In the genomic region with DNA sequence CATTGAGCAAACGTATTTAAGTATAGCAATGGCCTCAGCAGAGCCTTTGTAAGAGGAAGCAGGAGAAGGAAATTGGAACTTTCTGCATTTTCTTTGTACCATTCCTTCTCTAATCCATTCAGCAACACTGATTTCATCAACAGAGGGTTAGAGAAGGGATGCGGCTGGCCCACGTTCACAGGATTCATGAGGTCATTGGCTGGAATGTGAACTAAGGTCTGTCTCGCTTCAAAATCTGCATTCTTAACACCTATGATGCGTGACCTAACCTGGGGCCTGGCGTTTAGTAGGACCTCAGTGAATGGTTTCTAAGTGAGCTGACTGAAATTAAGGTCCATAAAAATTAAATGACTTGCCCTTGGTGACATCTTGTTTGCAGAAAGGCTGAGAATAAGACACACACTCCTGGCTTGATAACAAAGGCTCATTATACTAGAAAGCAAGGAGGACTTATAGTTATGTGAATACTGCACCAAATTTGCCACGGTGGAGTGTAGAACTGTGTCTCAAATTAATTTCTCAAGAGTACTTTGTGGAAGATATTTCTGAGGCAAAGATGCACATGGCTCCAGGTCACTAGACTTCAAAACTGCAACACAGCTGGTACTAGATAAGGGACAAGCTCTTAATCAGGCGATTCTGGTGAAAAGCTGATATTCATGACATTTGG, we compare ENCODE assay signal across 20 cellular contexts. TPM values are rescaled to one million over a fixed set of nuclear protein-coding genes. Genes with fewer than 3 reads are reported as not detected.
DNase-seq lines count a peak whose midpoint lies in the region; ATAC-seq and TF ChIP-seq lines count a peak whose summit lies in the region.
"Had no signal": no experiment of that assay in that cellular context is flagged by ENCODE, and none has a peak within 500 bp of the region (broad histone marks: within the 10 kb centered on the region; RNA-seq: fewer than 3 reads in every experiment).

No MANE protein-coding gene starts in this region.

- peak; percentile 84 for DNase-seq in NCI-H226
- peak; percentile 34 to 62 for DNase-seq in cardiac fibroblast (ENCODE audit: low read depth in 2 of 2)
- DNase-seq in left kidney (ENCODE audit: low read depth, low spot score), result peak; percentile 55
- no peak for DNase-seq in activated T-helper 1 cell treated with anti-CD3 and anti-CD28 coated beads, Interleukin-12 subunit alpha, Interleukin-12 subunit beta, Interleukin-2, Interleukin-4 antibody, amounts not matched to agents 30 ng/mL and 10 ng/mL and 1 ng/mL, durations not matched to agents 14 hours and 24 hours and 36 hours (ENCODE audit: low spot score)
- no peak for DNase-seq in endothelial cell (ENCODE audit: low spot score)
- DNase-seq: activated CD4-positive, alpha-beta T cell treated with anti-CD3 and anti-CD28 coated beads for 1 hour; activated CD8-positive, alpha-beta memory T cell treated with anti-CD3 and anti-CD28 coated beads, Interleukin-2, amount 50 U/mL, for 4 hours; activated naive CD4-positive, alpha-beta T cell treated with anti-CD3 and anti-CD28 coated beads, Interleukin-2, amount 10 ng/mL, durations not matched to agents 7 days and 5 days; CD8-positive, alpha-beta memory T cell; head of caudate nucleus; left cardiac atrium; NCI-H187 treated with DMSO at 0.1 percent for 48 hours; NCI-H510A treated with DMSO at 0.1 percent for 48 hours; posterior cingulate gyrus had no signal

- no peaks in the 10 kb centered on the region for H3K4me1 Mint-ChIP-seq in activated T-helper 1 cell treated with anti-CD3 and anti-CD28 coated beads, Interleukin-12 subunit alpha, Interleukin-12 subunit beta, Interleukin-2, Interleukin-4 antibody, amounts not matched to agents 30 ng/mL and 10 ng/mL and 1 ng/mL, durations not matched to agents 14 hours and 24 hours and 36 hours (ENCODE audit: low read depth)
- no peaks in the 10 kb centered on the region for H3K4me1 Mint-ChIP-seq in endothelial cell (ENCODE audit: unreplicated experiment)
- H3K4me1 Mint-ChIP-seq: activated naive CD4-positive, alpha-beta T cell treated with anti-CD3 and anti-CD28 coated beads, Interleukin-2, amount 10 ng/mL, durations not matched to agents 7 days and 5 days; CD8-positive, alpha-beta memory T cell had no signal

- intact Hi-C loops in activated T-helper 1 cell treated with anti-CD3 and anti-CD28 coated beads, Interleukin-12 subunit alpha, Interleukin-12 subunit beta, Interleukin-2, Interleukin-4 antibody, amounts not matched to agents 30 ng/mL and 10 ng/mL and 1 ng/mL, durations not matched to agents 14 hours and 24 hours and 36 hours (cut with micrococcal nuclease), result no loop called here

- H3K79me2 ChIP-seq in ACC112 (ENCODE audit: control insufficient read depth, insufficient read depth, low read length, unreplicated experiment), result no peaks in the 10 kb centered on the region

- no peak overlapping the region for H3K4me3 Mint-ChIP-seq in activated T-helper 1 cell treated with anti-CD3 and anti-CD28 coated beads, Interleukin-12 subunit alpha, Interleukin-12 subunit beta, Interleukin-2, Interleukin-4 antibody, amounts not matched to agents 30 ng/mL and 10 ng/mL and 1 ng/mL, durations not matched to agents 14 hours and 24 hours and 36 hours
- H3K4me3 Mint-ChIP-seq in endothelial cell (ENCODE audit: unreplicated experiment), result no peak overlapping the region
- H3K4me3 Mint-ChIP-seq: activated naive CD4-positive, alpha-beta T cell treated with anti-CD3 and anti-CD28 coated beads, Interleukin-2, amount 10 ng/mL, durations not matched to agents 7 days and 5 days had no signal

- no peaks in the 10 kb centered on the region for H3K9me3 Mint-ChIP-seq in activated T-helper 1 cell treated with anti-CD3 and anti-CD28 coated beads, Interleukin-12 subunit alpha, Interleukin-12 subunit beta, Interleukin-2, Interleukin-4 antibody, amounts not matched to agents 30 ng/mL and 10 ng/mL and 1 ng/mL, durations not matched to agents 14 hours and 24 hours and 36 hours
- H3K9me3 Mint-ChIP-seq in endothelial cell (ENCODE audit: unreplicated experiment), result peaks cover 4% of the 10 kb centered on the region

- H3K27me3 ChIP-seq in ACC112 (ENCODE audit: insufficient read depth, low read length), result no peaks in the 10 kb centered on the region

- TF ChIP-seq CTCF in cardiac fibroblast (IDR thresholded peaks at IDR 0.05; ENCODE audit: low read depth, low read length) (no peak), endothelial cell (IDR thresholded peaks at IDR 0.05; ENCODE audit: unreplicated experiment) (no peak)

- TF ChIP-seq POLR2A in GM18505 (IDR thresholded peaks at IDR 0.05; ENCODE audit: borderline replicate concordance, extremely low read depth, insufficient read depth, insufficient read length), result no peak

- H3K4me3 ChIP-seq in ACC112 (ENCODE audit: low read depth, low read length) (no peak overlapping the region), cardiac fibroblast (replicated peaks in 1 of 2; ENCODE audit: low read depth in 2 of 2, low read length in 2 of 2) (no peak overlapping the region)

- peaks cover 16% of the 10 kb centered on the region for H3K4me1 ChIP-seq in ACC112 (ENCODE audit: control insufficient read depth, insufficient read depth, low read length, unreplicated experiment)

- no peaks in the 10 kb centered on the region for H3K36me3 Mint-ChIP-seq in activated T-helper 1 cell treated with anti-CD3 and anti-CD28 coated beads, Interleukin-12 subunit alpha, Interleukin-12 subunit beta, Interleukin-2, Interleukin-4 antibody, amounts not matched to agents 30 ng/mL and 10 ng/mL and 1 ng/mL, durations not matched to agents 14 hours and 24 hours and 36 hours (ENCODE audit: low read depth)
- H3K36me3 Mint-ChIP-seq in endothelial cell (ENCODE audit: low read depth, unreplicated experiment), result no peaks in the 10 kb centered on the region
- H3K36me3 Mint-ChIP-seq: activated naive CD4-positive, alpha-beta T cell treated with anti-CD3 and anti-CD28 coated beads, Interleukin-2, amount 10 ng/mL, durations not matched to agents 7 days and 5 days; CD8-positive, alpha-beta memory T cell had no signal

- peak overlapping the region; percentile 16 for H2AFZ ChIP-seq in ACC112 (ENCODE audit: low read length, unreplicated experiment)

- ATAC-seq in GM18505 (IDR thresholded peaks at IDR 0.05; ENCODE audit: unreplicated experiment) (no peak), GM18520 (IDR thresholded peaks at IDR 0.05; ENCODE audit: unreplicated experiment) (no peak)

- H3K27ac ChIP-seq in ACC112 (ENCODE audit: low read depth, low read length), result peak overlapping the region; percentile 80

- H3K27ac Mint-ChIP-seq in activated T-helper 1 cell treated with anti-CD3 and anti-CD28 coated beads, Interleukin-12 subunit alpha, Interleukin-12 subunit beta, Interleukin-2, Interleukin-4 antibody, amounts not matched to agents 30 ng/mL and 10 ng/mL and 1 ng/mL, durations not matched to agents 14 hours and 24 hours and 36 hours, result no peak overlapping the region
- no peak overlapping the region for H3K27ac Mint-ChIP-seq in endothelial cell (ENCODE audit: unreplicated experiment)
- H3K27ac Mint-ChIP-seq: activated naive CD4-positive, alpha-beta T cell treated with anti-CD3 and anti-CD28 coated beads, Interleukin-2, amount 10 ng/mL, durations not matched to agents 7 days and 5 days; CD8-positive, alpha-beta memory T cell had no signal

- peaks cover 2% of the 10 kb centered on the region for H3K27me3 Mint-ChIP-seq in activated T-helper 1 cell treated with anti-CD3 and anti-CD28 coated beads, Interleukin-12 subunit alpha, Interleukin-12 subunit beta, Interleukin-2, Interleukin-4 antibody, amounts not matched to agents 30 ng/mL and 10 ng/mL and 1 ng/mL, durations not matched to agents 14 hours and 24 hours and 36 hours (ENCODE audit: insufficient read depth)
- no peaks in the 10 kb centered on the region for H3K27me3 Mint-ChIP-seq in endothelial cell (ENCODE audit: unreplicated experiment)

- no peaks in the 10 kb centered on the region for H3K36me3 ChIP-seq in ACC112 (ENCODE audit: insufficient read depth, low read length)

RNA-seq across cellular contexts. Expression of gene FGFBP1, which starts 25.4 kb away (rescaled TPM):
- total RNA-seq in activated T-helper 1 cell treated with anti-CD3 and anti-CD28 coated beads, Interleukin-12 subunit alpha, Interleukin-12 subunit beta, Interleukin-2, Interleukin-4 antibody, amounts not matched to agents 30 ng/mL and 10 ng/mL and 1 ng/mL, durations not matched to agents 14 hours and 24 hours and 36 hours, result not detected in 2 replicates
- total RNA-seq in endothelial cell (ENCODE audit: unreplicated experiment), result not detected
- total RNA-seq: cardiac septum; CD8-positive, alpha-beta memory T cell; left cardiac atrium; T-helper 2 cell treated with Interferon-gamma antibody and Interleukin-4, amounts not matched to agents 100 ng/mL and 5 ng/mL, for 36 hours had no signal

RNA-seq across cellular contexts. Expression of gene FGFBP2, which starts 49.9 kb away (rescaled TPM):
- 4.8 and 7.7 TPM in 2 replicates for total RNA-seq in activated T-helper 1 cell treated with anti-CD3 and anti-CD28 coated beads, Interleukin-12 subunit alpha, Interleukin-12 subunit beta, Interleukin-2, Interleukin-4 antibody, amounts not matched to agents 30 ng/mL and 10 ng/mL and 1 ng/mL, durations not matched to agents 14 hours and 24 hours and 36 hours
- total RNA-seq in endothelial cell (ENCODE audit: unreplicated experiment), result not detected
- total RNA-seq: A172 had no signal

Comparison
In these comparisons a context has a peak if more than half of its experiments do, and no peak if none do; other contexts are left out.
1. DNase-seq: peak in NCI-H226 (single experiment), cardiac fibroblast (2 of 2) and left kidney (single experiment); none in activated T-helper 1 cell treated with anti-CD3 and anti-CD28 coated beads, Interleukin-12 subunit alpha, Interleukin-12 subunit beta, Interleukin-2, Interleukin-4 antibody, amounts not matched to agents 30 ng/mL and 10 ng/mL and 1 ng/mL, durations not matched to agents 14 hours and 24 hours and 36 hours (single experiment) and endothelial cell (single experiment).